ENCODE assay signal across 20 cellular contexts in the genomic region with DNA sequence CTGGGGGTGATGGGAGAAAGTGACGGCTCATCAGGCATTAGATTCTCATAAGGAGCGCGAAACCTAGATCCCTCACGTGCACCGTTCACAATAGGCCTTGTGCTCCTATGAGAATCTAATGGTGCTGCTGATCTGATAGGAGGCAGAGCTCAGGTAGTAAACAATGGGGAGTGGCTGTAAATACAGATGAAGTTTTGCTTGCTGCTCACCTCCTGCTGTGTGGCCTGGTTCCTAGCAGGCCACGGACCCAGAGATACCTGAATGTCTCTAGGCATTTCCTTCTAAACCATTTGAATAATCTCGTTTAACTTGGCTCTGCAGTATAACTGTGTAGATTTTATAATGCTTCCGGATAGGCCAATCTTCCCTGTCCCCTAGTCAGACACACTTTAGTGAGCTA. TPM values are rescaled to one million over a fixed set of nuclear protein-coding genes. Genes with fewer than 3 reads are reported as not detected.
DNase-seq lines count a peak whose midpoint lies in the region; ATAC-seq and TF ChIP-seq lines count a peak whose summit lies in the region.
"Had no signal": no experiment of that assay in that cellular context is flagged by ENCODE, and none has a peak within 500 bp of the region (broad histone marks: within the 10 kb centered on the region; RNA-seq: fewer than 3 reads in every experiment).

No MANE protein-coding gene starts in this region.

- 84 to 87% methylated on average over 5 to 8 of the region's 8 CpGs for WGBS in endodermal cell (ENCODE audit: insufficient coverage in 1 of 2, insufficient read length in 1 of 2), 2 experiments
- WGBS in esophagus squamous epithelium, 2 donors = 80 to 86% methylated on average over 8 of the region's 8 CpGs

- no peak for TF ChIP-seq POLR2A in esophagus squamous epithelium (IDR thresholded peaks at IDR 0.05)

- H3K27ac ChIP-seq in 22Rv1 (peak overlapping the region; percentile 44), GM23338 (ENCODE audit: low read depth) (no peak overlapping the region), endodermal cell (ENCODE audit: low read depth, low read length) (no peak overlapping the region), esophagus squamous epithelium (no peak overlapping the region)
- H3K27ac ChIP-seq: A549; BLaER1 treated with 17β-estradiol and CSF1 and Interleukin-3, amounts not matched to agents 10 nM and 100 nM; GM23248 had no signal

- no peaks in the 10 kb centered on the region for H3F3A ChIP-seq in GM23338 (replicated peaks; ENCODE audit: low read depth)

- no peaks in the 10 kb centered on the region for H4K20me1 ChIP-seq in GM23338 (replicated peaks; ENCODE audit: insufficient read depth)
- H4K20me1 ChIP-seq: BLaER1 treated with 17β-estradiol and CSF1 and Interleukin-3, amounts not matched to agents 10 nM and 100 nM had no signal

- no peak overlapping the region for H3K4me3 Mint-ChIP-seq in GM23338
- H3K4me3 Mint-ChIP-seq in endodermal cell = no peak overlapping the region
- H3K4me3 Mint-ChIP-seq in chondrocyte (ENCODE audit: unreplicated experiment) = no peak overlapping the region
- H3K4me3 Mint-ChIP-seq: CD4-positive, alpha-beta memory T cell; H9 had no signal

- H3K4me1 ChIP-seq in GM23338 (ENCODE audit: insufficient read depth) = no peaks in the 10 kb centered on the region
- no peaks in the 10 kb centered on the region for H3K4me1 ChIP-seq in endodermal cell (ENCODE audit: control insufficient read depth, insufficient read depth, low read length)
- no peaks in the 10 kb centered on the region for H3K4me1 ChIP-seq in esophagus squamous epithelium
- H3K4me1 ChIP-seq: A549; BE2C; BLaER1 treated with 17β-estradiol and CSF1 and Interleukin-3, amounts not matched to agents 10 nM and 100 nM had no signal

- H3K36me3 ChIP-seq in GM23338 (ENCODE audit: insufficient read depth) (no peaks in the 10 kb centered on the region), endodermal cell (ENCODE audit: control insufficient read depth, insufficient read depth, low read length) (no peaks in the 10 kb centered on the region), esophagus squamous epithelium (peaks cover 0 to 6% (median 0%) of the 10 kb centered on the region in 3 donors)
- H3K36me3 ChIP-seq: BE2C had no signal

- H3K79me2 ChIP-seq in GM23338 (replicated peaks; ENCODE audit: insufficient read depth) = no peaks in the 10 kb centered on the region

- H3K36me3 Mint-ChIP-seq in GM23338 (ENCODE audit: low read depth) (peaks cover 5% of the 10 kb centered on the region; the same call in 1 of the 3 replicates), endodermal cell (ENCODE audit: low read depth) (no peaks in the 10 kb centered on the region), chondrocyte (ENCODE audit: low read depth) (peaks cover 6% of the 10 kb centered on the region)
- H3K36me3 Mint-ChIP-seq: CD4-positive, alpha-beta memory T cell had no signal

- H3K9ac ChIP-seq in endodermal cell (ENCODE audit: extremely low read depth, low read length, poor library complexity, severe bottlenecking) = no peak overlapping the region
- H3K9ac ChIP-seq: BLaER1 treated with 17β-estradiol and CSF1 and Interleukin-3, amounts not matched to agents 10 nM and 100 nM; GM23248 had no signal

- H3K27me3 Mint-ChIP-seq in GM23338 (ENCODE audit: insufficient read depth, low read depth, poor library complexity) = no peaks in the 10 kb centered on the region
- H3K27me3 Mint-ChIP-seq in endodermal cell (ENCODE audit: insufficient read depth) = no peaks in the 10 kb centered on the region
- H3K27me3 Mint-ChIP-seq in chondrocyte (ENCODE audit: low read depth) = peaks cover 6% of the 10 kb centered on the region

- no peak overlapping the region for H3K4me2 ChIP-seq in GM23338
- H3K4me2 ChIP-seq: A549; BLaER1 treated with 17β-estradiol and CSF1 and Interleukin-3, amounts not matched to agents 10 nM and 100 nM had no signal

- ATAC-seq in GM23338 (peak; percentile 44; the same call in 2 of the 3 replicates), GM19328 (IDR thresholded peaks at IDR 0.05; ENCODE audit: unreplicated experiment) (no peak)
- ATAC-seq: A549, HCT116 had no signal

- intact Hi-C loops in esophagus squamous epithelium (cut with DNase I) = no loop called here

- H3K27ac Mint-ChIP-seq in GM23338 = peak overlapping the region; percentile 6; the same call in 1 of the 2 replicates
- H3K27ac Mint-ChIP-seq in endodermal cell = no peak overlapping the region
- no peak overlapping the region for H3K27ac Mint-ChIP-seq in chondrocyte (ENCODE audit: unreplicated experiment)
- H3K27ac Mint-ChIP-seq: CD4-positive, alpha-beta memory T cell had no signal

- no peak for TF ChIP-seq CTCF in 22Rv1 (IDR thresholded peaks at IDR 0.05)
- TF ChIP-seq CTCF in GM23338 (conservative IDR thresholded peaks at IDR 0.05; ENCODE audit: low read depth in 2 of 2) = no peak
- TF ChIP-seq CTCF in endodermal cell (conservative IDR thresholded peaks at IDR 0.05) = no peak
- TF ChIP-seq CTCF in esophagus squamous epithelium (IDR thresholded peaks at IDR 0.05) = no peak
- no peak for TF ChIP-seq CTCF in chondrocyte (IDR thresholded peaks at IDR 0.05)

- H2AFZ ChIP-seq in GM23338 = no peak overlapping the region
- H2AFZ ChIP-seq: GM23248 had no signal

- H3K4me1 Mint-ChIP-seq in GM23338 (peaks cover 5% of the 10 kb centered on the region; the same call in 2 of the 3 replicates), endodermal cell (peaks cover 26% of the 10 kb centered on the region), chondrocyte (ENCODE audit: low read depth) (no peaks in the 10 kb centered on the region)
- H3K4me1 Mint-ChIP-seq: CD4-positive, alpha-beta memory T cell had no signal

- H3K9me2 ChIP-seq in GM23338 (ENCODE audit: insufficient read depth) = no peaks in the 10 kb centered on the region

- H3K9me3 Mint-ChIP-seq in GM23338 = peaks cover 3% of the 10 kb centered on the region; the same call in 2 of the 3 replicates
- H3K9me3 Mint-ChIP-seq in endodermal cell = peaks cover 3% of the 10 kb centered on the region
- peaks cover 2% of the 10 kb centered on the region for H3K9me3 Mint-ChIP-seq in chondrocyte (ENCODE audit: low read depth)

- H3K27me3 ChIP-seq in GM23338 (ENCODE audit: insufficient read depth) = no peaks in the 10 kb centered on the region
- H3K27me3 ChIP-seq in endodermal cell (ENCODE audit: control insufficient read depth, insufficient read depth, low read length, poor library complexity, severe bottlenecking) = no peaks in the 10 kb centered on the region
- H3K27me3 ChIP-seq in esophagus squamous epithelium = peaks cover 0 to 59% (median 0%) of the 10 kb centered on the region in 4 donors
- H3K27me3 ChIP-seq: BLaER1 treated with 17β-estradiol and CSF1 and Interleukin-3, amounts not matched to agents 10 nM and 100 nM had no signal

- H3K4me3 ChIP-seq in GM23338 (no peak overlapping the region), endodermal cell (ENCODE audit: low read length) (no peak overlapping the region), esophagus squamous epithelium (no peak overlapping the region)
- H3K4me3 ChIP-seq: A549; BLaER1 treated with 17β-estradiol and CSF1 and Interleukin-3, amounts not matched to agents 10 nM and 100 nM; GM23248 had no signal

- no peaks in the 10 kb centered on the region for H3K9me3 ChIP-seq in endodermal cell (ENCODE audit: control insufficient read depth, low read length)
- H3K9me3 ChIP-seq in esophagus squamous epithelium = peaks cover 0 to 2% (median 0%) of the 10 kb centered on the region in 3 donors
- H3K9me3 ChIP-seq: A549, BE2C had no signal

- DNase-seq in GM23338 (ENCODE audit: low spot score) = peak; percentile 8
- peak; percentile 68 for DNase-seq in endodermal cell
- DNase-seq in esophagus squamous epithelium (lab: John Stamatoyannopoulos, UW) = no peak
- no peak for DNase-seq in chondrocyte (ENCODE audit: low spot score)
- DNase-seq: 8988T; ACHN; AML-193; BE2C; Calu3; CD4-positive, alpha-beta memory T cell; COR-L47; DMS53; DMS79 treated with DMSO at 0.1 percent for 48 hours; GM23248; H9 had no signal

RNA-seq across cellular contexts. Expression of gene TBC1D30, which starts 13.0 kb away (rescaled TPM):
- 7.1 and 9.6 TPM in 2 replicates for total RNA-seq in GM23338 (2014; rRNA removed; shearing (Covaris generic))
- polyA plus RNA-seq in GM23338 (2016; fragmentation: Nextera tagmentation; extraction: Ambion mirVana) = 1.8 and 2.9 TPM in 2 replicates
- total RNA-seq in endodermal cell (1 to 10 TPM; 1.7 to 1.9 TPM), esophagus squamous epithelium (1 to 10 TPM; 1.8 to 8.0 (median 3.5) TPM), chondrocyte (1.7 to 2.0 TPM (median 1.7 TPM) in 3 replicates)
- 1.9 TPM for polyA plus RNA-seq in endodermal cell (2013, experiment 1 of 2)
- polyA plus RNA-seq in endodermal cell (2013, experiment 2 of 2) = 2.2 TPM
- total RNA-seq: GM23248 had no signal
- polyA plus RNA-seq: CD4-positive, alpha-beta memory T cell had no signal

Comparison
In these comparisons a context has a peak if more than half of its experiments do, and no peak if none do; other contexts are left out.
1. DNase-seq: peak in GM23338 (single experiment) and endodermal cell (single experiment); none in esophagus squamous epithelium (single experiment) and chondrocyte (single experiment).